Comparison of ENCODE assay signal across 1 cellular context in the genomic region with DNA sequence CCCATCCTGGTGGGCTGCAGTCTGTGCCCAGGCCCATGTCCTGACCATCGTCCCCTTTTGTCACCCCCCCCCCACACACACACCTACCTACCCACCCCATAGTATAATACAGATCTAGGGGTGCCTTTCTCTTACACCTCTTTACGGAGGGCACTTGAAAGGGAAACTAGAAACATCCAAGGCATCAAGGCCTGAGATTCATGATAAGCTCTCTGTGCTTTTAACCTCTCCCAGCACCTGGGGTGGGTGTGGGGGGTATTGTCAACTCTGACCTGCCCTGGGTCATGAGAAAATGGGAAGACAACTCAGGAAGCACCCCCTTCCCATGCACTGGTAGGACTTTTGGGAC.
TF ChIP-seq lines count a peak whose summit lies in the region.

No MANE protein-coding gene starts in this region.

TF ChIP-seq in endothelial cell of umbilical vein, 7 proteins besides CTCF, POLR2A, EP300 and RAD21:
- TF ChIP-seq, protein P1, sequence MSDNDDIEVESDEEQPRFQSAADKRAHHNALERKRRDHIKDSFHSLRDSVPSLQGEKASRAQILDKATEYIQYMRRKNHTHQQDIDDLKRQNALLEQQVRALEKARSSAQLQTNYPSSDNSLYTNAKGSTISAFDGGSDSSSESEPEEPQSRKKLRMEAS (IDR thresholded peaks at IDR 0.05; ENCODE audit: insufficient read depth, insufficient read length), result no peak
- no peak for TF ChIP-seq POLR2AphosphoS5 (IDR thresholded peaks at IDR 0.05; ENCODE audit: insufficient read depth, low read depth, low read length)
- TF ChIP-seq MYC (IDR thresholded peaks at IDR 0.05; ENCODE audit: low read depth, low read length), result no peak
TF ChIP-seq in endothelial cell of umbilical vein: peak in this region for 0.
